Comparison of ENCODE assay signal across 28 cellular contexts in genomic region chr11:22234743-22235142, GRCh38. TPM values are rescaled to one million over a fixed set of nuclear protein-coding genes. Genes with fewer than 3 reads are reported as not detected.
A peak's percentile ranks its signal among the peaks of the same experiment; 100 is the strongest.
DNase-seq lines count a peak whose midpoint lies in the region; ATAC-seq and TF ChIP-seq lines count a peak whose summit lies in the region.
"Had no signal": no experiment of that assay in that cellular context is flagged by ENCODE, and none has a peak within 500 bp of the region (broad histone marks: within the 10 kb centered on the region; RNA-seq: fewer than 3 reads in every experiment).

No MANE protein-coding gene starts in this region.

- H2AFZ ChIP-seq in neural progenitor cell (replicated peaks) = no peak overlapping the region

- H3K9me3 ChIP-seq in HUES64 (ENCODE audit: insufficient read depth, low read depth, low read length) (no peaks in the 10 kb centered on the region), neural progenitor cell (ENCODE audit: low read depth) (no peaks in the 10 kb centered on the region), stomach (no peaks in the 10 kb centered on the region)
- H3K9me3 ChIP-seq: BLaER1, SJCRH30 had no signal

- no peaks in the 10 kb centered on the region for H3K36me3 ChIP-seq in H7 (replicated peaks; ENCODE audit: control insufficient read depth, insufficient read depth, low read length)
- H3K36me3 ChIP-seq in HUES64 (ENCODE audit: insufficient read depth, low read length) = no peaks in the 10 kb centered on the region
- no peaks in the 10 kb centered on the region for H3K36me3 ChIP-seq in neural progenitor cell
- H3K36me3 ChIP-seq in stomach = no peaks in the 10 kb centered on the region
- H3K36me3 ChIP-seq: BLaER1, SJCRH30 had no signal

- no peaks in the 10 kb centered on the region for H3K9me3 Mint-ChIP-seq in neural progenitor cell

- H3F3A ChIP-seq in neural progenitor cell (ENCODE audit: low read depth) = no peaks in the 10 kb centered on the region

- H3K4me1 ChIP-seq in HUES64 (ENCODE audit: insufficient read depth, low read length) (peaks cover 28% of the 10 kb centered on the region), neural progenitor cell (peaks cover 16% of the 10 kb centered on the region), stomach (no peaks in the 10 kb centered on the region)
- H3K4me1 ChIP-seq: BLaER1, SJCRH30 had no signal

- intact Hi-C loops in stomach (cut with DNase I; ENCODE audit: low total_unique reads) = no loop called here

- H3K4me3 ChIP-seq in H7 (ENCODE audit: insufficient read depth, low read depth, low read length) (no peak overlapping the region), HUES64 (ENCODE audit: low read length) (0 out of 2 replicates have a peak overlapping the region, but pooled peaks have one; percentile 8), neural progenitor cell (no peak overlapping the region), stomach (no peak overlapping the region)
- H3K4me3 ChIP-seq: BLaER1, GM12878, SJCRH30 had no signal

- no peak for TF ChIP-seq EP300 in stomach (IDR thresholded peaks at IDR 0.05)

- H3K9ac ChIP-seq in HUES64 (ENCODE audit: low read depth, low read length) (no peak overlapping the region), neural progenitor cell (no peak overlapping the region)
- H3K9ac ChIP-seq: BLaER1 had no signal

- no peaks in the 10 kb centered on the region for H3K79me2 ChIP-seq in neural progenitor cell (ENCODE audit: low read depth)

- peaks cover 8% of the 10 kb centered on the region for H3K36me3 Mint-ChIP-seq in neural progenitor cell
- H3K36me3 Mint-ChIP-seq: CD4-positive, CD25-positive, alpha-beta regulatory T cell had no signal

- H3K27me3 Mint-ChIP-seq in neural progenitor cell (ENCODE audit: insufficient read depth, low read depth) = no peaks in the 10 kb centered on the region
- H3K27me3 Mint-ChIP-seq: CD4-positive, CD25-positive, alpha-beta regulatory T cell had no signal

- H3K4me3 Mint-ChIP-seq in neural progenitor cell = no peak overlapping the region
- H3K4me3 Mint-ChIP-seq: CD4-positive, CD25-positive, alpha-beta regulatory T cell; HFFc6 had no signal

- TF ChIP-seq POLR2A in stomach (IDR thresholded peaks at IDR 0.05) = no peak

- peak overlapping the region; percentile 39 for H3K4me2 ChIP-seq in neural progenitor cell
- H3K4me2 ChIP-seq: BLaER1 had no signal

- no peaks in the 10 kb centered on the region for H4K20me1 ChIP-seq in neural progenitor cell (ENCODE audit: low read depth)
- H4K20me1 ChIP-seq: BLaER1 had no signal

- TF ChIP-seq CTCF in neural progenitor cell (IDR thresholded peaks at IDR 0.05) (no peak), stomach (IDR thresholded peaks at IDR 0.05) (no peak)

- no peak overlapping the region for H3K27ac Mint-ChIP-seq in neural progenitor cell
- H3K27ac Mint-ChIP-seq: CD4-positive, CD25-positive, alpha-beta regulatory T cell; HFFc6 had no signal

- WGBS in HUES64 = 8% methylated on average over 1 of the region's 1 CpG
- 45 to 73% (median 70%) methylated on average over 1 of the region's 1 CpG for WGBS in stomach, 5 donors

- H3K27ac ChIP-seq in HUES64 (ENCODE audit: low read depth, low read length) = peak overlapping the region; percentile 68; the same call in 1 of the 2 replicates
- H3K27ac ChIP-seq in neural progenitor cell = no peak overlapping the region
- no peak overlapping the region for H3K27ac ChIP-seq in stomach
- H3K27ac ChIP-seq: BLaER1, SJCRH30 had no signal

- peak; percentile 1 for DNase-seq in H7
- DNase-seq in iPS DF 4.7 (ENCODE audit: extremely low read depth, low spot score) = peak; percentile 41
- peak; percentile 33 for DNase-seq in neural progenitor cell (ENCODE audit: low spot score)
- DNase-seq in stomach = no peak
- DNase-seq: CD4-positive, CD25-positive, alpha-beta regulatory T cell; GDM1; HFFc6; Karpas-422; NCI-H1092; NCI-H1436; NCI-H187; NCI-H2081 treated with DMSO at 0.1 percent for 48 hours; NCI-H2171; NCI-H226; NCI-H510A; NCI-H69; PC-3; SJCRH30 had no signal

- H3K27me3 ChIP-seq in H7 (ENCODE audit: control insufficient read depth, insufficient read depth, low read length) (no peaks in the 10 kb centered on the region), HUES64 (ENCODE audit: insufficient read depth, low read length) (no peaks in the 10 kb centered on the region), neural progenitor cell (no peaks in the 10 kb centered on the region), stomach (no peaks in the 10 kb centered on the region)
- H3K27me3 ChIP-seq: BLaER1, SJCRH30 had no signal

- no peak for ATAC-seq in GM21390 (IDR thresholded peaks at IDR 0.05; ENCODE audit: unreplicated experiment)
- ATAC-seq in HG02623 (IDR thresholded peaks at IDR 0.05; ENCODE audit: unreplicated experiment) = no peak
- ATAC-seq: GM12878, HepG2, PC-3, Right ventricle myocardium inferior, SK-N-SH treated with all-trans-retinoic acid at 6 μM for 48 hours had no signal

- peaks cover 16% of the 10 kb centered on the region for H3K4me1 Mint-ChIP-seq in neural progenitor cell
- H3K4me1 Mint-ChIP-seq: CD4-positive, CD25-positive, alpha-beta regulatory T cell had no signal

RNA-seq across cellular contexts. Expression of gene ANO5, which starts 41.9 kb away (rescaled TPM):
- 6.2 and 10.1 TPM in 2 replicates for total RNA-seq in H7 (2014; rRNA removed; shearing (Covaris generic))
- 2.7 TPM for polyA plus RNA-seq in HUES64 (2013, experiment 1 of 2)
- polyA plus RNA-seq in HUES64 (2013, experiment 2 of 2) = 4.1 TPM
- total RNA-seq in neural progenitor cell (ENCODE audit: low replicate concordance) (9.9 and 16.5 TPM in 2 replicates), stomach (10 to 100 TPM in 2 of 5 donors, 1 to 10 TPM in 3; 1.7 to 14.1 (median 6.8) TPM)
- polyA plus RNA-seq in stomach = 1 to 10 TPM in 1 of 3 donors, under 1 TPM in 2; 0.62 to 1.3 (median 0.92) TPM
- total RNA-seq: CD4-positive, CD25-positive, alpha-beta regulatory T cell; HFFc6; PC-3; RPMI7951 had no signal
- polyA plus RNA-seq: AG04450; CD4-positive, CD25-positive, alpha-beta regulatory T cell had no signal
